ENCODE assay signal across 24 cellular contexts in the genomic region with DNA sequence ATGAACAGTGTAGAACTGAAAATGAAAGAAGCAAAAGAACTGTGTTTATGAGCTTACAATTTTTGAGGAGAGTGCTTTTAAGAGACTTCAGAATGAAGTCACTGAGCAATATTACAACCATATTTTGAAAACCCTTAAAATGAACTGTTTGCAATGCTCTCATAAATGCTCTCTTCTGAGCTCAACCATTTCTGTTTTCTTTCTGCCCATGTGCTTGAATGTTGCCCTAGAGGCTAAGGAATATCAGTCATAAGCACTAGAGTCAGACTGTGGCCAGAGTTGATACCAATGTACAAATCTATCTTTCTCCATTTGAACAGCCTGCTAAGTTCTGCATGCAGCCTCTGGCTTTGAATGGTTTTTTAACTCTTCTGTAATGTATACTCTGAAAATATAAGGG.
DNase-seq lines count a peak whose midpoint lies in the region; ATAC-seq and TF ChIP-seq lines count a peak whose summit lies in the region.
"Had no signal": no experiment of that assay in that cellular context is flagged by ENCODE, and none has a peak within 500 bp of the region (broad histone marks: within the 10 kb centered on the region; RNA-seq: fewer than 3 reads in every experiment).

No MANE protein-coding gene starts in this region.

- CTCF ChIA-PET in PC-3 (lab: Charles Lee), result no interaction called here

- no peaks in the 10 kb centered on the region for H3F3A ChIP-seq in PC-3 (ENCODE audit: low read length, unreplicated experiment)

- no peaks in the 10 kb centered on the region for H3K4me1 ChIP-seq in PC-3 (ENCODE audit: insufficient read depth, low read length)
- H3K4me1 ChIP-seq: BLaER1, colonic mucosa had no signal

- no peak overlapping the region for H3K4me3 ChIP-seq in PC-3 (ENCODE audit: low read length)
- H3K4me3 ChIP-seq: BLaER1, colonic mucosa, smooth muscle cell had no signal

- no peaks in the 10 kb centered on the region for H3K27me3 ChIP-seq in PC-3 (ENCODE audit: low read length)
- H3K27me3 ChIP-seq: BLaER1, colonic mucosa had no signal

- ATAC-seq in GM18873 (IDR thresholded peaks at IDR 0.05; ENCODE audit: low FRiP score, unreplicated experiment) (peak; percentile 21), GM21390 (IDR thresholded peaks at IDR 0.05; ENCODE audit: unreplicated experiment) (peak; percentile 23), HG03378 (IDR thresholded peaks at IDR 0.05; ENCODE audit: unreplicated experiment) (peak; percentile 16), PC-3 (no peak)
- ATAC-seq: esophagus mucosa; Panc1; stimulated activated memory B cell treated with anti-CD40 and anti-IgM and Interleukin-4, amounts not matched to agents 10 μg/mL and 1 μg/mL and 100 μg/mL, for 72 hours had no signal

- no peak overlapping the region for H3K4me2 ChIP-seq in PC-3 (ENCODE audit: low read length)
- H3K4me2 ChIP-seq: BLaER1, smooth muscle cell had no signal

- no peaks in the 10 kb centered on the region for H3K9me3 ChIP-seq in PC-3 (ENCODE audit: low read length)
- H3K9me3 ChIP-seq: BLaER1, colonic mucosa had no signal

- POLR2A ChIA-PET in PC-3 (lab: Charles Lee; ENCODE audit: unreplicated experiment), result no interaction called here

- intact Hi-C loops in PC-3 (cut with micrococcal nuclease), result no loop called here

- H3K36me3 ChIP-seq in PC-3 (ENCODE audit: low read depth, low read length), result no peaks in the 10 kb centered on the region
- H3K36me3 ChIP-seq: BLaER1, colonic mucosa had no signal

- no peaks in the 10 kb centered on the region for H4K20me1 ChIP-seq in PC-3 (ENCODE audit: low read length)
- H4K20me1 ChIP-seq: BLaER1 had no signal

- H2AFZ ChIP-seq in PC-3 (ENCODE audit: low read length), result no peak overlapping the region

- no peak for TF ChIP-seq CTCF in PC-3 (conservative IDR thresholded peaks at IDR 0.05; ENCODE audit: low read depth, low read length)

- DNase-seq in fibroblast of peridontal ligament (ENCODE audit: extremely low read depth), result peak; percentile 7
- DNase-seq in PC-3, result no peak
- no peak for DNase-seq in CD1c-positive myeloid dendritic cell (ENCODE audit: extremely low spot score)
- no peak for DNase-seq in HT-29 (ENCODE audit: low spot score)
- DNase-seq: ACHN; activated CD4-positive, alpha-beta T cell treated with anti-CD3 and anti-CD28 coated beads, Interleukin-2, amount 50 U/mL, for 4 hours; activated CD4-positive, CD25-positive, alpha-beta regulatory T cell; activated naive CD4-positive, alpha-beta T cell treated with anti-CD3 and anti-CD28 coated beads, Interleukin-2, amount 50 U/mL, for 16 hours; colonic mucosa; COR-L47; DMS79; effector memory CD4-positive, alpha-beta T cell; NCI-H1092 treated with DMSO at 0.1 percent for 48 hours; NCI-H2029 treated with DMSO at 0.1 percent for 48 hours; stimulated activated CD4-positive, alpha-beta T cell treated with anti-CD3 and anti-CD28 coated beads, Interleukin-2, amount 100 ng/mL, for 48 hours had no signal

- H3K79me2 ChIP-seq in PC-3 (ENCODE audit: low read length), result no peaks in the 10 kb centered on the region

- no peaks in the 10 kb centered on the region for H3K9me2 ChIP-seq in PC-3 (replicated peaks; ENCODE audit: low read length)

- no TSS peak for BruUV-seq in PC-3 (replicated peaks; lab: Mats Ljungman, UMichigan)

- H3K9ac ChIP-seq in PC-3 (ENCODE audit: low read length), result no peak overlapping the region
- H3K9ac ChIP-seq: BLaER1 had no signal

- no peak overlapping the region for H3K27ac ChIP-seq in PC-3 (ENCODE audit: low read length)
- H3K27ac ChIP-seq: BLaER1, colonic mucosa, HL-60 had no signal
